Comparison of ENCODE assay signal across 20 cellular contexts in genomic region chr1:143553627-143554026, GRCh38.
"Had no signal": no experiment of that assay in that cellular context is flagged by ENCODE, and none has a peak within 500 bp of the region (broad histone marks: within the 10 kb centered on the region; RNA-seq: fewer than 3 reads in every experiment).

No MANE protein-coding gene starts in this region.

- H3K27me3 Mint-ChIP-seq: dendritic cell treated with granulocyte-macrophage colony-stimulating factor and Interleukin-4, amounts not matched to agents 40 ng/mL and 50 ng/mL, for 4 days had no signal

- DNase-seq: colonic mucosa; cortex of kidney; dermis blood vessel endothelial cell; dorsolateral prefrontal cortex; effector CD4-positive, alpha-beta T cell; effector CD8-positive, alpha-beta T cell; effector memory CD4-positive, alpha-beta T cell; effector memory CD8-positive, alpha-beta T cell; endodermal cell; erythroblast; esophagus squamous epithelium; foreskin fibroblast; foreskin keratinocyte; foreskin melanocyte; gastrocnemius medialis; glutamatergic neuron; head of caudate nucleus; heart left ventricle; heart right ventricle had no signal

- H3K9me3 Mint-ChIP-seq: dendritic cell treated with granulocyte-macrophage colony-stimulating factor and Interleukin-4, amounts not matched to agents 40 ng/mL and 50 ng/mL, for 4 days had no signal

- H3K4me3 Mint-ChIP-seq: dendritic cell treated with granulocyte-macrophage colony-stimulating factor and Interleukin-4, amounts not matched to agents 40 ng/mL and 50 ng/mL, for 4 days; effector memory CD8-positive, alpha-beta T cell; endodermal cell had no signal

- H3K27ac Mint-ChIP-seq: dendritic cell treated with granulocyte-macrophage colony-stimulating factor and Interleukin-4, amounts not matched to agents 40 ng/mL and 50 ng/mL, for 4 days; effector memory CD8-positive, alpha-beta T cell; endodermal cell had no signal

- H3K4me1 Mint-ChIP-seq: endodermal cell had no signal
